In the genomic region with DNA sequence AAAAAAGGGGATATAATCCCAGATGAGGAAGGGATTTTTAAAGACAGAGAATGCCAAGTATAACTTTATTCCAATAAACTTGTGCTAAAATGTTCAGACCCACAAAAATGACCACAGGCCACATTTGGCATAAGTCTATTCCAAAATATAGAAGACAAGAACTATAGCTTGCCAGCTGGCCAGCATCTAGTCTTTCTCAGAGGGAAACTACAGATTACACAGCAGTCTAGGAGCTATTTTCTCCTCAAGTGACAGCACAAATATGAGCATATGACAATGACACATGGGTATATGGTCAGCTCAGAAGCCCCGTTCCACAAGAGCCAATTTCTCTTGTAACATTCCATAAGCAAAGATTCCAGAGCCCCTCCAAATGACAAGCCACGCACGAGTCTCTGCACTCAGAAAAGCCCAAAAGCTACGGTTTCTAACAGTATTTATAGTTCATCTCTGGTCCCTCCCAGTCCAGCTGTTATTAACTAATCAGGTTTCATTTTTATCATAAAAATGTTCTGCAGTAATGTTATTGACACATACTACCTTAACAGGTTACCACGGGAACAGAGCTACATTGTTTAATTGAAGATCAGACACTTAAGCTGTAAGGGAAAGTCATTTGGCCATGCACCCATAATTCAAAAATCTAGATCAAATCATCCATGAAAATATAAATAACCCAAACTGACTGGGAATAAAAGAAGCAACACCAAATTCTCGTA, we compare ENCODE assay signal across 25 cellular contexts.
A peak's percentile ranks its signal among the peaks of the same experiment; 100 is the strongest.
DNase-seq lines count a peak whose midpoint lies in the region; ATAC-seq, FAIRE-seq and TF ChIP-seq lines count a peak whose summit lies in the region.
"Had no signal": no experiment of that assay in that cellular context is flagged by ENCODE, and none has a peak within 500 bp of the region (broad histone marks: within the 10 kb centered on the region; RNA-seq: fewer than 3 reads in every experiment).

No MANE protein-coding gene starts in this region.

- no peak overlapping the region for H3K27ac ChIP-seq in body of pancreas
- peak overlapping the region; percentile 80 for H3K27ac ChIP-seq in right cardiac atrium (ENCODE audit: low read length)
- H3K27ac ChIP-seq in SJCRH30, result no peak overlapping the region
- H3K27ac ChIP-seq: Peyer's patch, tibial nerve had no signal

- no peaks in the 10 kb centered on the region for H3K27me3 ChIP-seq in body of pancreas
- no peaks in the 10 kb centered on the region for H3K27me3 ChIP-seq in right cardiac atrium (ENCODE audit: control insufficient read depth, insufficient read depth)
- H3K27me3 ChIP-seq in SJCRH30, result no peaks in the 10 kb centered on the region
- H3K27me3 ChIP-seq: Peyer's patch, tibial nerve had no signal

- peaks cover 18% of the 10 kb centered on the region for H3K4me1 ChIP-seq in body of pancreas
- peaks cover 3% of the 10 kb centered on the region for H3K4me1 ChIP-seq in right cardiac atrium (ENCODE audit: control insufficient read depth, insufficient read depth, low read length)
- H3K4me1 ChIP-seq in SJCRH30, result no peaks in the 10 kb centered on the region
- H3K4me1 ChIP-seq: Peyer's patch had no signal

- DNase-seq in AG20443 (ENCODE audit: low spot score) (peak; percentile 11), body of pancreas (peak in 1 of 4 donors; percentile 10), right cardiac atrium (no peak), SIG-M5 treated with dmso at 0.1 percent for 504 hours (lab: John Stamatoyannopoulos, UW; ENCODE audit: unreplicated experiment) (no peak), SJCRH30 (no peak), GM19239 (ENCODE audit: insufficient read length, low spot score) (no peak)
- DNase-seq: ACHN; activated CD4-positive, alpha-beta T cell treated with anti-CD3 and anti-CD28 coated beads, Interleukin-2, amount 10 ng/mL, durations not matched to agents 24 days and 14 days; activated CD8-positive, alpha-beta memory T cell treated with anti-CD3 and anti-CD28 coated beads, Interleukin-2, amount 50 U/mL, for 4 hours; activated gamma-delta T cell; CD4-positive, alpha-beta T cell; DMS79; endodermal cell; HCEC 1CT; Kasumi-1; kidney glomerular epithelial cell; midbrain; NCI-H1105; NCI-H2171 treated with DMSO at 0.1 percent for 48 hours; Peyer's patch; stimulated activated CD4-positive, alpha-beta T cell treated with anti-CD3 and anti-CD28 coated beads, Interleukin-15, amount 100 ng/mL, for 24 hours had no signal

- intact Hi-C loops in body of pancreas (cut with DNase I), result no loop called here
- intact Hi-C loops in right cardiac atrium (cut with DNase I), result no loop called here

- 45 to 51% methylated on average over 6 of the region's 6 CpGs for WGBS in body of pancreas, 2 donors
- 39% methylated on average over 6 of the region's 6 CpGs for WGBS in right cardiac atrium

- peak; percentile 42 for ATAC-seq in HG02678 (IDR thresholded peaks at IDR 0.05; ENCODE audit: unreplicated experiment)
- ATAC-seq in body of pancreas, result peak; percentile 53
- peak; percentile 65 to 83 for ATAC-seq in right cardiac atrium
- no peak for ATAC-seq in GM19023 (IDR thresholded peaks at IDR 0.05; ENCODE audit: unreplicated experiment)
- ATAC-seq: stimulated activated memory B cell treated with anti-CD40 and anti-IgM and Interleukin-4, amounts not matched to agents 10 μg/mL and 1 μg/mL and 100 μg/mL, for 72 hours had no signal

- FAIRE-seq in GM19239 (lab: Jason Lieb, UNC), result no peak

- H3K4me3 ChIP-seq in body of pancreas, result no peak overlapping the region
- H3K4me3 ChIP-seq in right cardiac atrium (ENCODE audit: low read length), result no peak overlapping the region
- no peak overlapping the region for H3K4me3 ChIP-seq in SJCRH30
- H3K4me3 ChIP-seq: Peyer's patch, tibial nerve had no signal

- H3K9me3 ChIP-seq in body of pancreas, result no peaks in the 10 kb centered on the region
- H3K9me3 ChIP-seq in right cardiac atrium (ENCODE audit: control insufficient read depth, low read length), result no peaks in the 10 kb centered on the region
- no peaks in the 10 kb centered on the region for H3K9me3 ChIP-seq in SJCRH30 (replicated peaks)
- H3K9me3 ChIP-seq: Peyer's patch, tibial nerve had no signal

- no peak for TF ChIP-seq CTCF in body of pancreas (IDR thresholded peaks at IDR 0.05)

- H3K36me3 ChIP-seq in body of pancreas (replicated peaks in 1 of 2; ENCODE audit: insufficient read depth in 1 of 2, low read depth in 2 of 2) (no peaks in the 10 kb centered on the region), SJCRH30 (peaks cover 5% of the 10 kb centered on the region; the same call in 1 of the 2 replicates)
- H3K36me3 ChIP-seq: Peyer's patch had no signal

- TF ChIP-seq POLR2A in body of pancreas (IDR thresholded peaks at IDR 0.05), result no peak
